10 cellular contexts compared by ENCODE assay signal in the genomic region with DNA sequence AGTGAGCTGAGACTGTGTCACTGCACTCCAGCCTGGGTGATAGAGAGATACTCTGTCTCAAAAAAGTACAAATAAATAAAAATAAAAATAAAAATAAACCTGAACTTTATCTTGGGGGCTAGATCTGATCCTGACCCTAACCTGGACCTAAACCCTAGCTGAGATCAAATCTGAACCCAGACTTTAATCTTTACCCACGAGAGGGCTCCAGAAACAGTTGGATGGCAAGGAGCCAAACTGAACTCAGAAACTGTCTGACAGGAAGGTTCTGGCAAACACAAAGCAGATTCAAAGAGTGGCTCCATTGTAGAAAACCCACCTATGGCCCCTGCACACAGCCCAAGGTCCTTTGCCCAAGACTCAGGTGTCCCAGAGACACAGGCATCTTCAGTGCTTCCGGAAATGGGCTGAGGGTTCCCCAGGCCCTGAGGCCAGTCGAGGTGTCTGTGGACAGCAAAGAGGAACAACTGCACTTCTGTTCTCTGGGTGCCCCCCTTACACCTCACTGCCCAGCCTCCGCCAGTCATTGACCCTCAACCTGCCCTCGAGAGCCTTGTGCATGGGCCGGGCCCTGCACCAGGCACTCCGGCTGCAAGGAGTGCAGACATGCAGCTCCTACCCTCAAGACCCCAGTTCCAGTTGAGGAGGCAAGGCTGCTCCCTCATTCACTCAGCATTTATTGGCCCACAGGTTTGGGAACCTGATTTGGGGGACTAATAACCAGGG.
"Had no signal": no experiment of that assay in that cellular context is flagged by ENCODE, and none has a peak within 500 bp of the region (broad histone marks: within the 10 kb centered on the region; RNA-seq: fewer than 3 reads in every experiment).

No MANE protein-coding gene starts in this region.

- ATAC-seq: esophagus mucosa had no signal

- DNase-seq: activated CD4-positive, alpha-beta memory T cell treated with anti-CD3 and anti-CD28 coated beads for 36 hours; activated naive CD8-positive, alpha-beta T cell treated with anti-CD3 and anti-CD28 coated beads, Interleukin-2, amount 10 ng/mL, durations not matched to agents 7 days and 5 days; activated T-cell treated with anti-CD3 and anti-CD28 coated beads, Interleukin-2, amount 50 U/mL, for 48 hours; anterior cingulate cortex; left cardiac atrium; nephron progenitor cell; T-helper 9 cell had no signal

- H3K27ac ChIP-seq: dorsolateral prefrontal cortex, VCaP had no signal

- H3K4me3 ChIP-seq: dorsolateral prefrontal cortex had no signal

- H3K27me3 ChIP-seq: dorsolateral prefrontal cortex had no signal
